In genomic region chr5:17067657-17068392, GRCh38 we compare ENCODE assay signal across 26 cellular contexts.
"Had no signal": no experiment of that assay in that cellular context is flagged by ENCODE, and none has a peak within 500 bp of the region (broad histone marks: within the 10 kb centered on the region; RNA-seq: fewer than 3 reads in every experiment).

No MANE protein-coding gene starts in this region.

- ATAC-seq: esophagus mucosa; gastrocnemius medialis; left lung; naive thymus-derived CD8-positive, alpha-beta T cell; psoas muscle; right cardiac atrium; stimulated activated naive CD8-positive, alpha-beta T cell treated with anti-CD3 and anti-CD28 coated beads, Interleukin-15, amount 100 ng/mL, for 72 hours had no signal

- H3K9me3 ChIP-seq: gastrocnemius medialis, ovary, psoas muscle, sigmoid colon, thyroid gland, vagina had no signal

- DNase-seq: dorsolateral prefrontal cortex; effector CD4-positive, alpha-beta T cell; foreskin fibroblast; gastrocnemius medialis; head of caudate nucleus; kidney; left lung; mesenchymal stem cell; midbrain; naive thymus-derived CD8-positive, alpha-beta T cell; occipital lobe; ovary; posterior cingulate gyrus; psoas muscle; right cardiac atrium; sigmoid colon; stimulated activated CD4-positive, alpha-beta T cell treated with anti-CD3 and anti-CD28 coated beads, Interleukin-15, amount 100 ng/mL, for 24 hours; stimulated activated CD4-positive, alpha-beta T cell treated with anti-CD3 and anti-CD28 coated beads, Interleukin-2, amount 100 ng/mL, for 48 hours; stimulated activated naive CD4-positive, alpha-beta T cell; stimulated activated naive CD8-positive, alpha-beta T cell treated with anti-CD3 and anti-CD28 coated beads, Interleukin-15, amount 100 ng/mL, for 72 hours; thyroid gland; trophoblast cell had no signal

- H3K27me3 ChIP-seq: dorsolateral prefrontal cortex, gastrocnemius medialis, hepatocyte, left lung, ovary, sigmoid colon, thyroid gland, vagina had no signal

- H3K4me3 Mint-ChIP-seq: naive thymus-derived CD8-positive, alpha-beta T cell; stimulated activated naive CD8-positive, alpha-beta T cell treated with anti-CD3 and anti-CD28 coated beads, Interleukin-15, amount 100 ng/mL, for 72 hours had no signal

- H3K36me3 Mint-ChIP-seq: naive thymus-derived CD8-positive, alpha-beta T cell had no signal

- H3K9me3 Mint-ChIP-seq: stimulated activated naive CD8-positive, alpha-beta T cell treated with anti-CD3 and anti-CD28 coated beads, Interleukin-15, amount 100 ng/mL, for 72 hours had no signal

- H3K4me3 ChIP-seq: dorsolateral prefrontal cortex, gastrocnemius medialis, hepatocyte, left lung, ovary, psoas muscle, sigmoid colon, thyroid gland, vagina had no signal

- H3K4me1 ChIP-seq: gastrocnemius medialis, left lung, psoas muscle, sigmoid colon had no signal

- H3K36me3 ChIP-seq: gastrocnemius medialis, left lung, ovary, sigmoid colon, thyroid gland, vagina had no signal

- H3K27me3 Mint-ChIP-seq: stimulated activated naive CD8-positive, alpha-beta T cell treated with anti-CD3 and anti-CD28 coated beads, Interleukin-15, amount 100 ng/mL, for 72 hours had no signal

- H3K4me1 Mint-ChIP-seq: naive thymus-derived CD8-positive, alpha-beta T cell; stimulated activated naive CD8-positive, alpha-beta T cell treated with anti-CD3 and anti-CD28 coated beads, Interleukin-15, amount 100 ng/mL, for 72 hours had no signal

- H3K27ac ChIP-seq: dorsolateral prefrontal cortex, epithelial cell of prostate, gastrocnemius medialis, hepatocyte, left lung, ovary, psoas muscle, sigmoid colon, thyroid gland, vagina had no signal

- H3K27ac Mint-ChIP-seq: stimulated activated naive CD8-positive, alpha-beta T cell treated with anti-CD3 and anti-CD28 coated beads, Interleukin-15, amount 100 ng/mL, for 72 hours had no signal
